In the genomic region with DNA sequence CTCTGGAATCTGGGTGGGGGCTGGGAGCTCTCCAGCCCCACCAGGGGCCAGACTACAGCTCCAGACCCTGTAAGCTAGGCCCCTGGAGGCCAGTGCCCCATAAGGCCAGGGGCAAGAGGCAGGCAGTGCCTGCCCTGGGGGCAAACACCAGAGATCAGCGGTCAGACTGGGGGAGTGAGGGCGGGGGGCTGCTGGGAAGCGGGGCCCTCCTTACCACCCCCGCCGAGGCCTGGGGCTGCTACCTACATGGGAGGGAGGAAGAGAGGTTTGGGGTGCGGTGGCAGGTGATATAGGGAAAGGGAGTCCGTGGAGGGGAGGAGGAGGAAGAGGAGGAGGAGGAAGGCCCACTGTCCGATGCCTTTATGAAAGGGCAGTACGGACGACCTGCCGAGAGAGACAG, we compare ENCODE assay signal across 24 cellular contexts. TPM values are rescaled to one million over a fixed set of nuclear protein-coding genes. Genes with fewer than 3 reads are reported as not detected.
A peak's percentile ranks its signal among the peaks of the same experiment; 100 is the strongest.
DNase-seq lines count a peak whose midpoint lies in the region; ATAC-seq, FAIRE-seq and TF ChIP-seq lines count a peak whose summit lies in the region.
"Had no signal": no experiment of that assay in that cellular context is flagged by ENCODE, and none has a peak within 500 bp of the region (broad histone marks: within the 10 kb centered on the region; RNA-seq: fewer than 3 reads in every experiment).

No MANE protein-coding gene starts in this region.

- H3K9me3 Mint-ChIP-seq in endodermal cell (no peaks in the 10 kb centered on the region), neural progenitor cell (no peaks in the 10 kb centered on the region)
- H3K9me3 Mint-ChIP-seq: CD8-positive, alpha-beta T cell; H9 had no signal

- TF ChIP-seq CTCF in K562 (IDR thresholded peaks at IDR 0.05 in 2 of 3, conservative IDR thresholded peaks at IDR 0.05 in 1 of 3; ENCODE audit: insufficient read depth in 2 of 3, low read depth in 1 of 3, low read length in 3 of 3) (no peak), endodermal cell (conservative IDR thresholded peaks at IDR 0.05) (no peak), neural progenitor cell (IDR thresholded peaks at IDR 0.05) (no peak), GM13976 (IDR thresholded peaks at IDR 0.05; ENCODE audit: borderline replicate concordance, control extremely low read depth, extremely low read depth, insufficient read depth, missing control alignments) (no peak)

- H4K20me1 ChIP-seq in K562 (replicated peaks; ENCODE audit: control insufficient read depth, insufficient read depth, low read length), result peaks cover 7% of the 10 kb centered on the region
- H4K20me1 ChIP-seq in neural progenitor cell (ENCODE audit: low read depth), result peaks cover 56% of the 10 kb centered on the region

- CTCF ChIA-PET in K562 (lab: Yijun Ruan, JAX; ENCODE audit: low intra/inter-chr PET ratio), result no interaction called here

- H3K27me3 ChIP-seq in HUES64 (ENCODE audit: insufficient read depth, low read length), result no peaks in the 10 kb centered on the region
- H3K27me3 ChIP-seq in K562 (ENCODE audit: control insufficient read depth in 2 of 2, insufficient read depth in 2 of 2, low read length in 2 of 2), result no peaks in the 10 kb centered on the region
- no peaks in the 10 kb centered on the region for H3K27me3 ChIP-seq in endodermal cell (ENCODE audit: control insufficient read depth, insufficient read depth, low read length, poor library complexity, severe bottlenecking)
- H3K27me3 ChIP-seq in neural progenitor cell, result no peaks in the 10 kb centered on the region

- peaks cover 62% of the 10 kb centered on the region for H3K36me3 ChIP-seq in HUES64 (ENCODE audit: insufficient read depth, low read length)
- H3K36me3 ChIP-seq in K562 (ENCODE audit: control insufficient read depth, insufficient read depth, low read length), result peaks cover 48% of the 10 kb centered on the region; the same call in 1 of the 3 replicates
- peaks cover 68% of the 10 kb centered on the region for H3K36me3 ChIP-seq in endodermal cell (ENCODE audit: control insufficient read depth, insufficient read depth, low read length)
- H3K36me3 ChIP-seq in neural progenitor cell, result peaks cover 7% of the 10 kb centered on the region

- H3K9me3 ChIP-seq in HUES64 (ENCODE audit: insufficient read depth, low read depth, low read length), result no peaks in the 10 kb centered on the region
- H3K9me3 ChIP-seq in K562 (replicated peaks; ENCODE audit: control insufficient read depth, insufficient read depth, low read depth, low read length), result no peaks in the 10 kb centered on the region
- no peaks in the 10 kb centered on the region for H3K9me3 ChIP-seq in endodermal cell (ENCODE audit: control insufficient read depth, low read length)
- no peaks in the 10 kb centered on the region for H3K9me3 ChIP-seq in neural progenitor cell (ENCODE audit: low read depth)

- H3K4me1 Mint-ChIP-seq in endodermal cell, result peaks cover 8% of the 10 kb centered on the region
- H3K4me1 Mint-ChIP-seq in neural progenitor cell, result peaks cover 29% of the 10 kb centered on the region

- H3K27ac ChIP-seq in HUES64 (ENCODE audit: low read depth, low read length), result 0 out of 2 replicates have a peak overlapping the region, but pooled peaks have one; percentile 25
- H3K27ac ChIP-seq in K562 (ENCODE audit: extremely low read depth, low read depth, low read length), result no peak overlapping the region
- peak overlapping the region; percentile 76 for H3K27ac ChIP-seq in endodermal cell (ENCODE audit: low read depth, low read length)
- peak overlapping the region; percentile 44 for H3K27ac ChIP-seq in neural progenitor cell
- H3K27ac ChIP-seq: HL-60 had no signal

- no peak for FAIRE-seq in K562 (lab: Jason Lieb, UNC)
- FAIRE-seq: GM12892, GM18507, RCC 7860 had no signal

- DNase-seq in K562 (ENCODE audit: extremely low read depth in 1 of 4, low spot score in 3 of 4) (no peak), endodermal cell (no peak), neural progenitor cell (ENCODE audit: low spot score) (no peak), DMS114 treated with DMSO at 0.1 percent for 48 hours (lab: John Stamatoyannopoulos, UW; ENCODE audit: unreplicated experiment) (no peak), NCI-H2081 (lab: John Stamatoyannopoulos, UW) (no peak), GM13976 (ENCODE audit: low spot score) (no peak)
- DNase-seq: C1 segment of cervical spinal cord, DMS 273 treated with DMSO at 0.1 percent for 48 hours, DMS79 treated with DMSO at 0.1 percent for 48 hours, GF-D8, H9, MV-4-11, NCI-H1930, NCI-H446, NCI-H524 treated with DMSO at 0.1 percent for 48 hours had no signal

- H3K27ac Mint-ChIP-seq in endodermal cell (no peak overlapping the region), neural progenitor cell (no peak overlapping the region)
- H3K27ac Mint-ChIP-seq: CD8-positive, alpha-beta T cell had no signal

- TF ChIP-seq POLR2A in K562 (conservative IDR thresholded peaks at IDR 0.05), result no peak

- no peak for TF ChIP-seq RAD21 in K562 (CRISPR knock-in tag; conservative IDR thresholded peaks at IDR 0.05 in 1 of 2, IDR thresholded peaks at IDR 0.05 in 1 of 2)

- H3K9ac ChIP-seq in HUES64 (ENCODE audit: low read depth, low read length) (no peak overlapping the region), K562 (ENCODE audit: insufficient read depth in 1 of 2, low read depth in 2 of 2, low read length in 2 of 2) (no peak overlapping the region), endodermal cell (ENCODE audit: extremely low read depth, low read length, poor library complexity, severe bottlenecking) (no peak overlapping the region), neural progenitor cell (no peak overlapping the region)

- in situ Hi-C loops in K562 (cut with MboI), result loop anchor here (10.0 kb wide), 1 partner anchor 345 kb away; no protein-coding TSS in a partner anchor
- in situ Hi-C loops in GM13976 (cut with MboI; ENCODE audit: low sequenced_read_pairs, unreplicated experiment), result loop anchor here (10.0 kb wide), 1 partner anchor 55 kb away; the partner anchor contains the start of genes F12 and PFN3

- no TSS peak for BruUV-seq in K562 (replicated peaks; lab: Mats Ljungman, UMichigan)

- intact Hi-C loops in K562 (cut with micrococcal nuclease), result no loop called here

- ATAC-seq in K562 (no peak), GM19397 (IDR thresholded peaks at IDR 0.05; ENCODE audit: unreplicated experiment) (no peak)
- ATAC-seq: CD8-positive, alpha-beta T cell; GM23338 had no signal

- H3K36me3 Mint-ChIP-seq in endodermal cell (ENCODE audit: low read depth) (peaks cover 50% of the 10 kb centered on the region), neural progenitor cell (peaks cover 24% of the 10 kb centered on the region)

- no peak overlapping the region for H3K4me3 ChIP-seq in HUES64 (ENCODE audit: low read length)
- H3K4me3 ChIP-seq in K562, result no peak overlapping the region
- H3K4me3 ChIP-seq in endodermal cell (ENCODE audit: low read length), result no peak overlapping the region
- no peak overlapping the region for H3K4me3 ChIP-seq in neural progenitor cell
- H3K4me3 ChIP-seq: GM23338 had no signal

- H3K79me2 ChIP-seq in K562 (ENCODE audit: control insufficient read depth, insufficient read depth, low read length) (peaks cover 10% of the 10 kb centered on the region; the same call in 2 of the 3 replicates), neural progenitor cell (ENCODE audit: low read depth) (peaks cover 27% of the 10 kb centered on the region)

- WGBS in HUES64, result 83% methylated on average over 11 of the region's 11 CpGs
- WGBS in K562 (ENCODE audit: insufficient coverage, low coverage, missing lambda C conversion rate), result 84% methylated on average over 7 of the region's 11 CpGs
- 87 to 97% methylated on average over 6 to 11 of the region's 11 CpGs for WGBS in endodermal cell (ENCODE audit: insufficient coverage in 1 of 2, insufficient read length in 1 of 2), 2 experiments

- H3K4me1 ChIP-seq in HUES64 (ENCODE audit: insufficient read depth, low read length) (peaks cover 10% of the 10 kb centered on the region; the same call in 1 of the 2 replicates), K562 (replicated peaks in 1 of 2; ENCODE audit: control insufficient read depth in 2 of 2, insufficient read depth in 2 of 2, low read length in 2 of 2) (peaks cover 8 to 66% of the 10 kb centered on the region in 2 experiments), endodermal cell (ENCODE audit: control insufficient read depth, insufficient read depth, low read length) (peaks cover 2% of the 10 kb centered on the region), neural progenitor cell (peaks cover 9% of the 10 kb centered on the region)

- no peak for TF ChIP-seq EP300 in K562 (IDR thresholded peaks at IDR 0.05; ENCODE audit: low read length)

- peaks cover 3% of the 10 kb centered on the region for H3K9me1 ChIP-seq in K562 (ENCODE audit: control insufficient read depth, insufficient read depth, low read length)

- H2AFZ ChIP-seq in K562 (ENCODE audit: low read depth, low read length), result no peak overlapping the region
- H2AFZ ChIP-seq in neural progenitor cell (replicated peaks), result no peak overlapping the region
- H2AFZ ChIP-seq: GM23338 had no signal

- H3K27me3 Mint-ChIP-seq in endodermal cell (ENCODE audit: insufficient read depth) (no peaks in the 10 kb centered on the region), neural progenitor cell (ENCODE audit: insufficient read depth, low read depth) (peaks cover 3% of the 10 kb centered on the region)

- H3K4me3 Mint-ChIP-seq in endodermal cell (no peak overlapping the region), neural progenitor cell (no peak overlapping the region)
- H3K4me3 Mint-ChIP-seq: CD8-positive, alpha-beta T cell; GM23338; H9 had no signal

- POLR2A ChIA-PET in K562 (lab: Yijun Ruan, JAX), result interaction anchor here (0.7 to 1.0 kb wide), 3 partner anchors 8 to 34 kb away, joined by 3 read pairs; no protein-coding TSS in a partner anchor

- H3K4me2 ChIP-seq in K562 (ENCODE audit: insufficient read depth, low read length) (no peak overlapping the region), neural progenitor cell (no peak overlapping the region)
- H3K4me2 ChIP-seq: GM23338 had no signal

- H3F3A ChIP-seq in neural progenitor cell (ENCODE audit: low read depth), result peaks cover 87% of the 10 kb centered on the region

RNA-seq across cellular contexts. Expression of gene PRR7, which starts 12.7 kb away (rescaled TPM):
- 5.5 TPM for polyA plus RNA-seq in HUES64 (2013, experiment 1 of 2)
- 7.7 TPM for polyA plus RNA-seq in HUES64 (2013, experiment 2 of 2)
- total RNA-seq in K562 (2011; cell fraction: chromatin; rRNA removed; ENCODE audit: low replicate concordance), result 1.6 TPM in 1 of 2 replicates, not detected in the other
- 3.3 and 4.7 TPM in 2 replicates for total RNA-seq in K562 (2011; cell fraction: nucleolus; rRNA removed)
- 1.0 and 1.9 TPM in 2 replicates for total RNA-seq in K562 (2011; cell fraction: nucleoplasm; rRNA removed)
- total RNA-seq in K562 (2014; rRNA removed), result 11.3 and 14.9 TPM in 2 replicates
- total RNA-seq in K562 (2014; rRNA removed; fragmentation: Illumina TruSeq; extraction: Trizol), result not detected in 2 replicates
- total RNA-seq in K562 (2015; rRNA removed; fragmentation: Illumina TruSeq; extraction: Trizol), result 0.80 and 1.2 TPM in 2 replicates
- total RNA-seq in K562 (2021), result 9.7 and 10.4 TPM in 2 replicates
- 0.92 and 1.0 TPM in 2 replicates for polyA plus RNA-seq in K562 (2011; rRNA removed)
- polyA plus RNA-seq in K562 (2011; cell fraction: cytosol; rRNA removed), result 3.5 and 22.1 TPM in 2 replicates
- 3.3 and 7.7 TPM in 2 replicates for polyA plus RNA-seq in K562 (2011; cell fraction: nucleus; rRNA removed)
- 2.3 and 4.3 TPM in 2 replicates for polyA plus RNA-seq in K562 (2012)
- polyA plus RNA-seq in K562 (2014; fragmentation: Illumina TruSeq; extraction: Trizol), result 0.24 TPM in 1 of 2 replicates, not detected in the other
- not detected for polyA plus RNA-seq in K562 (2014; fragmentation: Nextera tagmentation; extraction: Ambion mirVana)
- 10.9 and 11.2 TPM in 2 replicates for polyA plus RNA-seq in K562 (2014; rRNA removed)
- polyA minus RNA-seq in K562 (2011; rRNA and poly(A)+ RNA removed), result not detected in 2 replicates
- polyA minus RNA-seq in K562 (2011; cell fraction: cytosol; rRNA and poly(A)+ RNA removed), result 3.3 and 6.1 TPM in 2 replicates
- polyA minus RNA-seq in K562 (2011; cell fraction: nucleus; rRNA and poly(A)+ RNA removed), result 2.1 and 2.6 TPM in 2 replicates
- total RNA-seq in endodermal cell, result 1 to 10 TPM; 4.7 to 8.0 TPM
- polyA plus RNA-seq in endodermal cell (2013, experiment 1 of 2), result 8.2 TPM
- polyA plus RNA-seq in endodermal cell (2013, experiment 2 of 2), result 8.7 TPM
- 4.5 and 31.7 TPM in 2 replicates for total RNA-seq in neural progenitor cell (ENCODE audit: low replicate concordance)

RNA-seq across cellular contexts. Expression of gene DBN1, which starts 14.1 kb away (rescaled TPM):
- polyA plus RNA-seq in HUES64 (2013, experiment 1 of 2), result 252 TPM
- 228 TPM for polyA plus RNA-seq in HUES64 (2013, experiment 2 of 2)
- total RNA-seq in K562 (2011; cell fraction: chromatin; rRNA removed; ENCODE audit: low replicate concordance), result 62.9 and 114 TPM in 2 replicates
- 51.0 and 54.6 TPM in 2 replicates for total RNA-seq in K562 (2011; cell fraction: nucleolus; rRNA removed)
- total RNA-seq in K562 (2011; cell fraction: nucleoplasm; rRNA removed), result 24.9 and 46.2 TPM in 2 replicates
- total RNA-seq in K562 (2014; rRNA removed) (72.9 and 87.2 TPM in 2 replicates), K562 (2014; rRNA removed; fragmentation: Illumina TruSeq; extraction: Trizol) (11.7 and 12.3 TPM in 2 replicates), K562 (2015; rRNA removed; fragmentation: Illumina TruSeq; extraction: Trizol) (27.9 and 33.0 TPM in 2 replicates), K562 (2021) (78.9 and 84.3 TPM in 2 replicates), endodermal cell (100 to 1,000 TPM; 322 to 383 TPM), neural progenitor cell (ENCODE audit: low replicate concordance) (113 and 338 TPM in 2 replicates)
- polyA plus RNA-seq in K562 (2011; rRNA removed) (34.3 and 44.2 TPM in 2 replicates), K562 (2014; fragmentation: Illumina TruSeq; extraction: Trizol) (22.1 and 54.4 TPM in 2 replicates), K562 (2014; fragmentation: Nextera tagmentation; extraction: Ambion mirVana) (under 1 TPM; 0.25 to 0.34 TPM), K562 (2014; rRNA removed) (53.2 and 81.8 TPM in 2 replicates)
- 21.2 and 83.9 TPM in 2 replicates for polyA plus RNA-seq in K562 (2011; cell fraction: cytosol; rRNA removed)
- 142 and 188 TPM in 2 replicates for polyA plus RNA-seq in K562 (2011; cell fraction: nucleus; rRNA removed)
- polyA plus RNA-seq in K562 (2012), result 44.7 and 45.1 TPM in 2 replicates
- polyA minus RNA-seq in K562 (2011; rRNA and poly(A)+ RNA removed), result 20.0 and 24.6 TPM in 2 replicates
- polyA minus RNA-seq in K562 (2011; cell fraction: cytosol; rRNA and poly(A)+ RNA removed), result 26.6 and 37.0 TPM in 2 replicates
- polyA minus RNA-seq in K562 (2011; cell fraction: nucleus; rRNA and poly(A)+ RNA removed), result 30.0 and 61.5 TPM in 2 replicates
- 285 TPM for polyA plus RNA-seq in endodermal cell (2013, experiment 1 of 2)
- polyA plus RNA-seq in endodermal cell (2013, experiment 2 of 2), result 272 TPM

RNA-seq across cellular contexts. Expression of gene GRK6, which starts 32.9 kb away (rescaled TPM):
- 25.2 TPM for polyA plus RNA-seq in HUES64 (2013, experiment 1 of 2)
- polyA plus RNA-seq in HUES64 (2013, experiment 2 of 2), result 29.3 TPM
- total RNA-seq in K562 (2011; cell fraction: chromatin; rRNA removed; ENCODE audit: low replicate concordance), result 102 and 350 TPM in 2 replicates
- total RNA-seq in K562 (2011; cell fraction: nucleolus; rRNA removed), result 191 and 204 TPM in 2 replicates
- 94.0 and 133 TPM in 2 replicates for total RNA-seq in K562 (2011; cell fraction: nucleoplasm; rRNA removed)
- total RNA-seq in K562 (2014; rRNA removed) (89.8 and 100 TPM in 2 replicates), K562 (2014; rRNA removed; fragmentation: Illumina TruSeq; extraction: Trizol) (31.2 and 35.7 TPM in 2 replicates), K562 (2015; rRNA removed; fragmentation: Illumina TruSeq; extraction: Trizol) (54.0 and 54.1 TPM in 2 replicates), K562 (2021) (114 and 122 TPM in 2 replicates), endodermal cell (10 to 100 TPM; 51.6 to 66.8 TPM), neural progenitor cell (ENCODE audit: low replicate concordance) (24.0 and 50.6 TPM in 2 replicates)
- polyA plus RNA-seq in K562 (2011; rRNA removed) (44.1 and 44.5 TPM in 2 replicates), K562 (2014; fragmentation: Illumina TruSeq; extraction: Trizol) (39.2 and 69.3 TPM in 2 replicates), K562 (2014; fragmentation: Nextera tagmentation; extraction: Ambion mirVana) (1 to 10 TPM in 1 of 2 experiments, under 1 TPM in 1; 0.63 to 1.8 TPM), K562 (2014; rRNA removed) (69.0 and 80.4 TPM in 2 replicates)
- 40.2 and 83.8 TPM in 2 replicates for polyA plus RNA-seq in K562 (2011; cell fraction: cytosol; rRNA removed)
- 80.9 and 141 TPM in 2 replicates for polyA plus RNA-seq in K562 (2011; cell fraction: nucleus; rRNA removed)
- polyA plus RNA-seq in K562 (2012), result 66.8 and 81.9 TPM in 2 replicates
- polyA minus RNA-seq in K562 (2011; rRNA and poly(A)+ RNA removed), result 60.4 and 79.9 TPM in 2 replicates
- 53.3 and 59.0 TPM in 2 replicates for polyA minus RNA-seq in K562 (2011; cell fraction: cytosol; rRNA and poly(A)+ RNA removed)
- 78.6 and 92.6 TPM in 2 replicates for polyA minus RNA-seq in K562 (2011; cell fraction: nucleus; rRNA and poly(A)+ RNA removed)
- polyA plus RNA-seq in endodermal cell (2013, experiment 1 of 2), result 31.2 TPM
- 29.2 TPM for polyA plus RNA-seq in endodermal cell (2013, experiment 2 of 2)

RNA-seq across cellular contexts. Expression of gene PDLIM7, which starts 38.0 kb away (rescaled TPM):
- polyA plus RNA-seq in HUES64 (2013, experiment 1 of 2), result 118 TPM
- 108 TPM for polyA plus RNA-seq in HUES64 (2013, experiment 2 of 2)
- total RNA-seq in K562 (2011; cell fraction: chromatin; rRNA removed; ENCODE audit: low replicate concordance), result 145 and 420 TPM in 2 replicates
- total RNA-seq in K562 (2011; cell fraction: nucleolus; rRNA removed), result 271 and 275 TPM in 2 replicates
- total RNA-seq in K562 (2011; cell fraction: nucleoplasm; rRNA removed), result 200 and 231 TPM in 2 replicates
- total RNA-seq in K562 (2014; rRNA removed) (85.6 and 89.0 TPM in 2 replicates), K562 (2014; rRNA removed; fragmentation: Illumina TruSeq; extraction: Trizol) (6.4 and 10.4 TPM in 2 replicates), K562 (2015; rRNA removed; fragmentation: Illumina TruSeq; extraction: Trizol) (32.6 and 38.1 TPM in 2 replicates), K562 (2021) (112 and 124 TPM in 2 replicates), endodermal cell (100 to 1,000 TPM; 196 to 241 TPM), neural progenitor cell (ENCODE audit: low replicate concordance) (38.7 and 208 TPM in 2 replicates)
- polyA plus RNA-seq in K562 (2011; rRNA removed) (34.7 and 66.8 TPM in 2 replicates), K562 (2014; fragmentation: Illumina TruSeq; extraction: Trizol) (25.5 and 49.4 TPM in 2 replicates), K562 (2014; fragmentation: Nextera tagmentation; extraction: Ambion mirVana) (1 to 10 TPM; 2.1 to 4.1 TPM), K562 (2014; rRNA removed) (115 and 119 TPM in 2 replicates)
- 40.6 and 105 TPM in 2 replicates for polyA plus RNA-seq in K562 (2011; cell fraction: cytosol; rRNA removed)
- polyA plus RNA-seq in K562 (2011; cell fraction: nucleus; rRNA removed), result 255 and 454 TPM in 2 replicates
- polyA plus RNA-seq in K562 (2012), result 79.5 and 127 TPM in 2 replicates
- 18.4 and 18.7 TPM in 2 replicates for polyA minus RNA-seq in K562 (2011; rRNA and poly(A)+ RNA removed)
- 39.0 and 41.5 TPM in 2 replicates for polyA minus RNA-seq in K562 (2011; cell fraction: cytosol; rRNA and poly(A)+ RNA removed)
- 90.7 and 100 TPM in 2 replicates for polyA minus RNA-seq in K562 (2011; cell fraction: nucleus; rRNA and poly(A)+ RNA removed)
- 307 TPM for polyA plus RNA-seq in endodermal cell (2013, experiment 1 of 2)
- polyA plus RNA-seq in endodermal cell (2013, experiment 2 of 2), result 281 TPM

RNA-seq across cellular contexts. Expression of gene F12, which starts 50.0 kb away (rescaled TPM):
- 0.60 TPM for polyA plus RNA-seq in HUES64 (2013, experiment 1 of 2)
- polyA plus RNA-seq in HUES64 (2013, experiment 2 of 2), result 1.4 TPM
- 2.4 and 7.8 TPM in 2 replicates for total RNA-seq in K562 (2011; cell fraction: chromatin; rRNA removed; ENCODE audit: low replicate concordance)
- 12.2 and 13.2 TPM in 2 replicates for total RNA-seq in K562 (2011; cell fraction: nucleolus; rRNA removed)
- 5.8 and 6.0 TPM in 2 replicates for total RNA-seq in K562 (2011; cell fraction: nucleoplasm; rRNA removed)
- 13.8 and 23.9 TPM in 2 replicates for total RNA-seq in K562 (2014; rRNA removed)
- 0.80 and 1.1 TPM in 2 replicates for total RNA-seq in K562 (2014; rRNA removed; fragmentation: Illumina TruSeq; extraction: Trizol)
- total RNA-seq in K562 (2015; rRNA removed; fragmentation: Illumina TruSeq; extraction: Trizol), result 3.6 and 4.7 TPM in 2 replicates
- total RNA-seq in K562 (2021), result 18.3 and 22.6 TPM in 2 replicates
- 6.1 and 9.7 TPM in 2 replicates for polyA plus RNA-seq in K562 (2011; rRNA removed)
- polyA plus RNA-seq in K562 (2011; cell fraction: cytosol; rRNA removed), result 11.4 and 33.1 TPM in 2 replicates
- polyA plus RNA-seq in K562 (2011; cell fraction: nucleus; rRNA removed), result 19.4 and 31.1 TPM in 2 replicates
- 15.5 and 16.0 TPM in 2 replicates for polyA plus RNA-seq in K562 (2012)
- polyA plus RNA-seq in K562 (2014; fragmentation: Illumina TruSeq; extraction: Trizol), result 0.59 and 2.7 TPM in 2 replicates
- 1 to 10 TPM in 1 of 2 experiments, under 1 TPM in 1; 0.91 to 1.3 TPM for polyA plus RNA-seq in K562 (2014; fragmentation: Nextera tagmentation; extraction: Ambion mirVana)
- polyA plus RNA-seq in K562 (2014; rRNA removed), result 14.3 and 14.9 TPM in 2 replicates
- polyA minus RNA-seq in K562 (2011; rRNA and poly(A)+ RNA removed), result 0.63 and 1.6 TPM in 2 replicates
- polyA minus RNA-seq in K562 (2011; cell fraction: cytosol; rRNA and poly(A)+ RNA removed), result 8.3 and 17.7 TPM in 2 replicates
- polyA minus RNA-seq in K562 (2011; cell fraction: nucleus; rRNA and poly(A)+ RNA removed), result 3.9 and 6.0 TPM in 2 replicates
- total RNA-seq in endodermal cell, result 1 to 10 TPM in 1 of 2 donors, under 1 TPM in 1; 0.95 to 2.9 TPM
- 0.75 TPM for polyA plus RNA-seq in endodermal cell (2013, experiment 1 of 2)
- 0.46 TPM for polyA plus RNA-seq in endodermal cell (2013, experiment 2 of 2)
- 2.0 TPM in 1 of 2 replicates, not detected in the other for total RNA-seq in neural progenitor cell (ENCODE audit: low replicate concordance)
- total RNA-seq: A673; CD8-positive, alpha-beta T cell had no signal
